ENCODE assay signal across 10 cellular contexts in the genomic region with DNA sequence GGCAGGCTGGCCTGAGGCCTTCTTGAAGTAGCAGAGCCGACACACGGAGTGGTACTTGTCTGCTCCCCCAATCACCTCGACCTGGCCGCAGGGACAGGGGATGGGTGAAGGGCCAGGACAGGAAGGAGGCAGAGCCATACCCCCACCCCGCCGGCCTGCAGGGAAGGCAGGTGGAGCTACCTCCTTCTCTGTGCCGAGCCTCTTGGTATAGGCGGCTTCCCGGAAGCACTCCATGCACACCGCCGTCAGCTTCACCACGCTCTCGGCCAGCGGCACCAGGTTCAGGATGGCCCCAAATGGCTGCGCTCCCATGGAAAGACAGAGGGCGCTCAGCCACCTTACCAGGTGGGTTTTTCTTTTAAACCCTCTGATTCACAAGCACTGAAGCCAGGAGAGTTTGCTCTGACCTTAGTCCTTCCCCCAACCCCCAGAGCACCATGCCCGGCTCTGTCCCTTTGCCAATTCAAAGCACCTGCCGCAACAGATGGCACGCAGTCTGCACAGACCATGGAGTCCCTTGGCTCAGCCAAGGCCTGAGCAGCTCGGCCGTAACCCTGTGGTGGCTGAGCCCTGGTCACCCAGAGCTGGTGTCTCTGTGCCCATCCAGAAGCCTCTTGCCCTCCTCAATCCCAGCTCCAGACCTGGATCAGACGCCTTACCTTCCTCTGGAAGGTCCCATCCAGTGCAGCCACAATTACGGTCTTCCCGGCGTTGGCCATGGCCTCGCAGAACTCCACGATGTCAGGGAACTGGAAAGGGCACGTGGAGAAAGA. TPM values are rescaled to one million over a fixed set of nuclear protein-coding genes. Genes with fewer than 3 reads are reported as not detected.
A peak's percentile ranks its signal among the peaks of the same experiment; 100 is the strongest.
DNase-seq lines count a peak whose midpoint lies in the region; ATAC-seq and TF ChIP-seq lines count a peak whose summit lies in the region.
"Had no signal": no experiment of that assay in that cellular context is flagged by ENCODE, and none has a peak within 500 bp of the region (broad histone marks: within the 10 kb centered on the region; RNA-seq: fewer than 3 reads in every experiment).

No MANE protein-coding gene starts in this region.

- H3K27me3 Mint-ChIP-seq in activated naive CD4-positive, alpha-beta T cell treated with anti-CD3 and anti-CD28 coated beads, Interleukin-2, amount 10 ng/mL, durations not matched to agents 7 days and 5 days = no peaks in the 10 kb centered on the region
- H3K27me3 Mint-ChIP-seq: activated naive CD4-positive, alpha-beta T cell treated with anti-CD3 and anti-CD28 coated beads, Interleukin-2, amount 50 U/mL, for 24 hours had no signal

- H2AFZ ChIP-seq in SK-N-SH (ENCODE audit: low read depth) = no peak overlapping the region

- ATAC-seq in SK-N-SH treated with all-trans-retinoic acid at 6 μM for 48 hours (no peak), left lobe of liver (peak; percentile 75), GM18502 (IDR thresholded peaks at IDR 0.05; ENCODE audit: poor library complexity, unreplicated experiment) (no peak)

- TF ChIP-seq CTCF in SK-N-SH (IDR thresholded peaks at IDR 0.05) (no peak), VCaP (conservative IDR thresholded peaks at IDR 0.05) (peak; percentile 67), transverse colon (IDR thresholded peaks at IDR 0.05) (peak in 1 of 5 experiments; percentile 41)

- POLR2A ChIA-PET in SK-N-SH (lab: Yijun Ruan, JAX) = interaction anchor here (0.8 to 1.4 kb wide), 5 partner anchors 9 to 134 kb away, joined by 3 to 5 read pairs (median 3); partner anchors contain the start of genes AFMID and TK1

- H3K9me2 ChIP-seq in SK-N-SH = no peaks in the 10 kb centered on the region

- CTCF ChIA-PET in SK-N-SH (lab: Yijun Ruan, JAX) = interaction anchor here (0.5 to 8.3 kb wide), 18 partner anchors 11 to 247 kb away, joined by 3 to 131 read pairs (median 10); partner anchors contain the start of genes AFMID and TK1
- CTCF ChIA-PET in activated naive CD4-positive, alpha-beta T cell treated with anti-CD3 and anti-CD28 coated beads, Interleukin-2, amount 10 ng/mL, durations not matched to agents 7 days and 5 days (lab: Charles Lee) = interaction anchor here (1.0 to 4.2 kb wide), 10 partner anchors 11 to 113 kb away, joined by 3 to 28 read pairs (median 4); partner anchors contain the start of gene TK1

- H3K9me3 ChIP-seq in SK-N-SH = no peaks in the 10 kb centered on the region
- H3K9me3 ChIP-seq in transverse colon = no peaks in the 10 kb centered on the region

- H3K36me3 ChIP-seq in SK-N-SH (replicated peaks in 1 of 2; ENCODE audit: control insufficient read depth in 1 of 2, insufficient read depth in 2 of 2, low read length in 1 of 2) (peaks cover 0 to 23% of the 10 kb centered on the region in 2 experiments), transverse colon (no peaks in the 10 kb centered on the region)

- in situ Hi-C loops in transverse colon (cut with MboI; ENCODE audit: low pct_ligation_motif_present in 1 of 4, low pct_unique_long_range_greater_than_20kb in 1 of 4, low sequenced_read_pairs in 3 of 4) = loop anchor here in 2 of 4 donors (10.0 kb wide), 1 partner anchor 60 kb away; no protein-coding TSS in a partner anchor

- H3K4me3 ChIP-seq in SK-N-SH (ENCODE audit: low read depth in 2 of 2, low read length in 1 of 2) = no peak overlapping the region
- H3K4me3 ChIP-seq in transverse colon = peak overlapping the region in 1 of 4 donors; percentile 9

- H3K79me2 ChIP-seq in SK-N-SH (ENCODE audit: insufficient read depth) = no peaks in the 10 kb centered on the region

- H3K27ac ChIP-seq in SK-N-SH (ENCODE audit: low read depth in 2 of 2, low read length in 1 of 2) (no peak overlapping the region; a peak in 1 of 4 replicates), VCaP (peak overlapping the region; percentile 96), transverse colon (peak overlapping the region; percentile 85 to 95 (median 92))

- H3K27me3 ChIP-seq in SK-N-SH (ENCODE audit: insufficient read depth) (no peaks in the 10 kb centered on the region), transverse colon (no peaks in the 10 kb centered on the region)

- peak; percentile 63 for TF ChIP-seq POLR2A in transverse colon (IDR thresholded peaks at IDR 0.05)

- peaks cover 53% of the 10 kb centered on the region for H3K36me3 Mint-ChIP-seq in activated naive CD4-positive, alpha-beta T cell treated with anti-CD3 and anti-CD28 coated beads, Interleukin-2, amount 10 ng/mL, durations not matched to agents 7 days and 5 days

- H3K9me3 Mint-ChIP-seq in activated naive CD4-positive, alpha-beta T cell treated with anti-CD3 and anti-CD28 coated beads, Interleukin-2, amount 10 ng/mL, durations not matched to agents 7 days and 5 days = no peaks in the 10 kb centered on the region
- H3K9me3 Mint-ChIP-seq: activated naive CD4-positive, alpha-beta T cell treated with anti-CD3 and anti-CD28 coated beads, Interleukin-2, amount 50 U/mL, for 24 hours had no signal

- H3K4me1 ChIP-seq in SK-N-SH (ENCODE audit: control insufficient read depth in 1 of 2, insufficient read depth in 2 of 2, low read depth in 1 of 2, low read length in 1 of 2) (peaks cover 5 to 8% of the 10 kb centered on the region in 2 experiments; a peak in 2 of 4 replicates), transverse colon (peaks cover 60 to 82% (median 74%) of the 10 kb centered on the region in 4 donors)

- peaks cover 8% of the 10 kb centered on the region for H3F3A ChIP-seq in SK-N-SH (replicated peaks; ENCODE audit: insufficient read depth)

- H3K4me2 ChIP-seq in SK-N-SH = no peak overlapping the region

- intact Hi-C loops in transverse colon (cut with DNase I; ENCODE audit: low total_unique reads) = loop anchor here (5.0 kb wide), 1 partner anchor 63 kb away; no protein-coding TSS in a partner anchor

- no peak overlapping the region for H3K9ac ChIP-seq in SK-N-SH

- peaks cover 8% of the 10 kb centered on the region; the same call in 1 of the 2 replicates for H4K20me1 ChIP-seq in SK-N-SH (ENCODE audit: insufficient read depth)

- no peak overlapping the region for H3K4me3 Mint-ChIP-seq in activated naive CD4-positive, alpha-beta T cell treated with anti-CD3 and anti-CD28 coated beads, Interleukin-2, amount 10 ng/mL, durations not matched to agents 7 days and 5 days
- H3K4me3 Mint-ChIP-seq: activated naive CD4-positive, alpha-beta T cell treated with anti-CD3 and anti-CD28 coated beads, Interleukin-2, amount 50 U/mL, for 24 hours had no signal

- no peak for TF ChIP-seq EP300 in SK-N-SH (IDR thresholded peaks at IDR 0.05; ENCODE audit: borderline replicate concordance in 1 of 2, low read depth in 1 of 2, low read length in 1 of 2)
- no peak for TF ChIP-seq EP300 in transverse colon (IDR thresholded peaks at IDR 0.05; ENCODE audit: low read depth)

- no peak overlapping the region for H3K27ac Mint-ChIP-seq in activated naive CD4-positive, alpha-beta T cell treated with anti-CD3 and anti-CD28 coated beads, Interleukin-2, amount 10 ng/mL, durations not matched to agents 7 days and 5 days

- TF ChIP-seq RAD21 in SK-N-SH (IDR thresholded peaks at IDR 0.05; ENCODE audit: low read length) = 0 out of 2 replicates have a peak, but pooled peaks have one; percentile 6

- peaks cover 74% of the 10 kb centered on the region for H3K4me1 Mint-ChIP-seq in activated naive CD4-positive, alpha-beta T cell treated with anti-CD3 and anti-CD28 coated beads, Interleukin-2, amount 10 ng/mL, durations not matched to agents 7 days and 5 days

- DNase-seq in SK-N-SH (no peak), left lobe of liver (ENCODE audit: low spot score) (peak; percentile 91), transverse colon (peak; percentile 62), NCI-H187 treated with DMSO at 0.1 percent for 48 hours (lab: John Stamatoyannopoulos, UW) (no peak)
- no peak for DNase-seq in activated naive CD4-positive, alpha-beta T cell treated with anti-CD3 and anti-CD28 coated beads, Interleukin-2, amount 10 ng/mL, durations not matched to agents 7 days and 5 days

- 95% methylated on average over 26 of the region's 28 CpGs for WGBS in SK-N-SH (ENCODE audit: low lambda C conversion rate)
- 53% methylated on average over 26 of the region's 28 CpGs; no CpG with 5 or more reads in 1 of the 2 donors for WGBS in transverse colon (ENCODE audit: low coverage in 1 of 2), 2 donors

TF ChIP-seq in SK-N-SH, 30 proteins besides CTCF, POLR2A, EP300 and RAD21 (continues in another document):
- TF ChIP-seq MXI1 (IDR thresholded peaks at IDR 0.05; ENCODE audit: low read depth, low read length) = no peak

TF ChIP-seq in SK-N-SH treated with all-trans-retinoic acid at 6 μM for 48 hours, 23 proteins besides CTCF, POLR2A, EP300 and RAD21 (continues in another document):
- TF ChIP-seq ZNF8 (CRISPR knock-in tag; IDR thresholded peaks at IDR 0.05) (no peak), OSR1 (CRISPR knock-in tag; IDR thresholded peaks at IDR 0.05) (no peak), TOX (CRISPR knock-in tag; IDR thresholded peaks at IDR 0.05; ENCODE audit: borderline replicate concordance) (no peak), PPARA (CRISPR knock-in tag; IDR thresholded peaks at IDR 0.05; ENCODE audit: borderline replicate concordance) (no peak), GLIS3 (CRISPR knock-in tag; IDR thresholded peaks at IDR 0.05) (no peak), ZNF70 (CRISPR knock-in tag; IDR thresholded peaks at IDR 0.05) (no peak)

RNA-seq across cellular contexts. Expression of gene SYNGR2, which starts 6.7 kb away (rescaled TPM):
- 160 and 181 TPM in 2 replicates for polyA plus RNA-seq in SK-N-SH (2012; rRNA removed)
- 76.9 and 109 TPM in 2 replicates for polyA plus RNA-seq in SK-N-SH (2012; cell fraction: cytosol; rRNA removed)
- polyA plus RNA-seq in SK-N-SH (2012; cell fraction: nucleus; rRNA removed) = 103 and 110 TPM in 2 replicates
- total RNA-seq in left lobe of liver = 44.1 TPM
- total RNA-seq in transverse colon = 100 to 1,000 TPM; 102 to 121 (median 106) TPM

RNA-seq across cellular contexts. Expression of gene TK1, which starts 11.8 kb away (rescaled TPM):
- polyA plus RNA-seq in SK-N-SH (2012; rRNA removed) = 70.7 and 112 TPM in 2 replicates
- 42.3 and 61.2 TPM in 2 replicates for polyA plus RNA-seq in SK-N-SH (2012; cell fraction: cytosol; rRNA removed)
- polyA plus RNA-seq in SK-N-SH (2012; cell fraction: nucleus; rRNA removed) = 46.5 and 61.3 TPM in 2 replicates
- total RNA-seq in left lobe of liver (2.6 TPM), transverse colon (10 to 100 TPM in 1 of 4 donors, 1 to 10 TPM in 3; 7.4 to 27.9 (median 9.4) TPM)

RNA-seq across cellular contexts. Expression of gene AFMID, which starts 12.1 kb away (rescaled TPM):
- 44.4 and 59.0 TPM in 2 replicates for polyA plus RNA-seq in SK-N-SH (2012; rRNA removed)
- 41.9 and 50.3 TPM in 2 replicates for polyA plus RNA-seq in SK-N-SH (2012; cell fraction: cytosol; rRNA removed)
- 47.1 and 49.5 TPM in 2 replicates for polyA plus RNA-seq in SK-N-SH (2012; cell fraction: nucleus; rRNA removed)
- total RNA-seq in left lobe of liver (145 TPM), transverse colon (10 to 100 TPM; 33.7 to 82.4 (median 60.4) TPM)

RNA-seq across cellular contexts. Expression of gene C17orf99, which starts 28.9 kb away (rescaled TPM):
- polyA plus RNA-seq in SK-N-SH (2012; rRNA removed) = not detected in 2 replicates
- not detected in 2 replicates for polyA plus RNA-seq in SK-N-SH (2012; cell fraction: cytosol; rRNA removed)
- polyA plus RNA-seq in SK-N-SH (2012; cell fraction: nucleus; rRNA removed) = not detected in 2 replicates
- total RNA-seq in left lobe of liver (not detected), transverse colon (not detected)
- total RNA-seq: NCI-H460 had no signal

RNA-seq across cellular contexts. Expression of gene BIRC5, which starts 39.0 kb away (rescaled TPM):
- 23.5 and 31.4 TPM in 2 replicates for polyA plus RNA-seq in SK-N-SH (2012; rRNA removed)
- 25.8 and 29.6 TPM in 2 replicates for polyA plus RNA-seq in SK-N-SH (2012; cell fraction: cytosol; rRNA removed)
- polyA plus RNA-seq in SK-N-SH (2012; cell fraction: nucleus; rRNA removed) = 13.7 and 15.8 TPM in 2 replicates
- total RNA-seq in left lobe of liver (0.88 TPM), transverse colon (1 to 10 TPM; 1.2 to 7.9 (median 3.6) TPM)

Comparison
In these comparisons a context has a peak if more than half of its experiments do, and no peak if none do; other contexts are left out.
1. DNase-seq: peak in left lobe of liver (single experiment) and transverse colon (single experiment); none in SK-N-SH (single experiment), NCI-H187 treated with DMSO at 0.1 percent for 48 hours (single experiment) and activated naive CD4-positive, alpha-beta T cell treated with anti-CD3 and anti-CD28 coated beads, Interleukin-2, amount 10 ng/mL, durations not matched to agents 7 days and 5 days (single experiment).
2. H3K27ac ChIP-seq: peak in VCaP (single experiment) and transverse colon (4 of 4); none in SK-N-SH (0 of 2).